1 cellular context compared by ENCODE assay signal in the genomic region with DNA sequence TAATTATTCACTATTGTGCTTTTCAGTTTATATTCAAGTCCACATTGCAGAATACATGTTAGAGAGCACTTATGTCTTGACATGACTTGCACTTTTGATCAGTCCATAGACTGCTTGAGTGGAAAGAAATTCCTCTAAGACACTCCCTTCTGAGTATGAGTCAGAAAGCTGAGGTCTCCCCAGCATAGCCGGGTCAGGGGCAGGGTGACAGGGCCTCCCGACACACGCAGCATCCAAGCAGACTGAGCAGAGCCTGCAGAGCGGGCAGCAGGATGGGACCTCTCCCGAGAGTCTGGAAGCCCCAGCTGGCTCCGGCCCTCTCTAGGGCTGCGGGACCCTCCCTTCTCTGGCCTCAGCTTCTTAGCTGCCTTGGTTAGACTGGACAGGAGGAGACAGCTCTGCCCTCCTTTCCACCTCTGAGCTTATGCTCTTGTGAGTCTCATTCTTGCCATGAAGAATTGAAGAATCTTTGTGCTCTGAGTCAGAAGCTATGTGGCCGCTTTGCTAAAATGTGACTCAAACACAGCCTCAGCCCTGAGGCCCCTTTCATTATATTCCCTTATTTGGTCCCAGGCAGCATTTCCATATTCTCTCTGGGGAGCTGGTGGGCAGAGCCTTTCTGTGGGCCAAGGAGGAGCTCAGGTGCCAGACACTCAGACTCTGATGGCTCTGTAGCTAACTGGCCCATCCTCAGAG.
A peak's percentile ranks its signal among the peaks of the same experiment; 100 is the strongest.
TF ChIP-seq lines count a peak whose summit lies in the region.

No MANE protein-coding gene starts in this region.

TF ChIP-seq in HEK293, 187 proteins besides CTCF, POLR2A, EP300 and RAD21 (continued from another document and continues in another):
- TF ChIP-seq, protein P1, sequence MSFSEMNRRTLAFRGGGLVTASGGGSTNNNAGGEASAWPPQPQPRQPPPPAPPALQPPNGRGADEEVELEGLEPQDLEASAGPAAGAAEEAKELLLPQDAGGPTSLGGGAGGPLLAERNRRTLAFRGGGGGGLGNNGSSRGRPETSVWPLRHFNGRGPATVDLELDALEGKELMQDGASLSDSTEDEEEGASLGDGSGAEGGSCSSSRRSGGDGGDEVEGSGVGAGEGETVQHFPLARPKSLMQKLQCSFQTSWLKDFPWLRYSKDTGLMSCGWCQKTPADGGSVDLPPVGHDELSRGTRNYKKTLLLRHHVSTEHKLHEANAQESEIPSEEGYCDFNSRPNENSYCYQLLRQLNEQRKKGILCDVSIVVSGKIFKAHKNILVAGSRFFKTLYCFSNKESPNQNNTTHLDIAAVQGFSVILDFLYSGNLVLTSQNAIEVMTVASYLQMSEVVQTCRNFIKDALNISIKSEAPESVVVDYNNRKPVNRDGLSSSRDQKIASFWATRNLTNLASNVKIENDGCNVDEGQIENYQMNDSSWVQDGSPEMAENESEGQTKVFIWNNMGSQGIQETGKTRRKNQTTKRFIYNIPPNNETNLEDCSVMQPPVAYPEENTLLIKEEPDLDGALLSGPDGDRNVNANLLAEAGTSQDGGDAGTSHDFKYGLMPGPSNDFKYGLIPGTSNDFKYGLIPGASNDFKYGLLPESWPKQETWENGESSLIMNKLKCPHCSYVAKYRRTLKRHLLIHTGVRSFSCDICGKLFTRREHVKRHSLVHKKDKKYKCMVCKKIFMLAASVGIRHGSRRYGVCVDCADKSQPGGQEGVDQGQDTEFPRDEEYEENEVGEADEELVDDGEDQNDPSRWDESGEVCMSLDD (tag by site-specific recombination; IDR thresholded peaks at IDR 0.05) = no peak
- TF ChIP-seq, protein P2, sequence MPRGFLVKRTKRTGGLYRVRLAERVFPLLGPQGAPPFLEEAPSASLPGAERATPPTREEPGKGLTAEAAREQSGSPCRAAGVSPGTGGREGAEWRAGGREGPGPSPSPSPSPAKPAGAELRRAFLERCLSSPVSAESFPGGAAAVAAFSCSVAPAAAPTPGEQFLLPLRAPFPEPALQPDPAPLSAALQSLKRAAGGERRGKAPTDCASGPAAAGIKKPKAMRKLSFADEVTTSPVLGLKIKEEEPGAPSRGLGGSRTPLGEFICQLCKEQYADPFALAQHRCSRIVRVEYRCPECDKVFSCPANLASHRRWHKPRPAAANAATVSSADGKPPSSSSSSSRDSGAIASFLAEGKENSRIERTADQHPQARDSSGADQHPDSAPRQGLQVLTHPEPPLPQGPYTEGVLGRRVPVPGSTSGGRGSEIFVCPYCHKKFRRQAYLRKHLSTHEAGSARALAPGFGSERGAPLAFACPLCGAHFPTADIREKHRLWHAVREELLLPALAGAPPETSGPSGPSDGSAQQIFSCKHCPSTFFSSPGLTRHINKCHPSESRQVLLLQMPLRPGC (tag by site-specific recombination; IDR thresholded peaks at IDR 0.05) = no peak
- TF ChIP-seq KLF9 (tag by site-specific recombination; IDR thresholded peaks at IDR 0.05; ENCODE audit: low read depth) = no peak
- TF ChIP-seq, protein P3, sequence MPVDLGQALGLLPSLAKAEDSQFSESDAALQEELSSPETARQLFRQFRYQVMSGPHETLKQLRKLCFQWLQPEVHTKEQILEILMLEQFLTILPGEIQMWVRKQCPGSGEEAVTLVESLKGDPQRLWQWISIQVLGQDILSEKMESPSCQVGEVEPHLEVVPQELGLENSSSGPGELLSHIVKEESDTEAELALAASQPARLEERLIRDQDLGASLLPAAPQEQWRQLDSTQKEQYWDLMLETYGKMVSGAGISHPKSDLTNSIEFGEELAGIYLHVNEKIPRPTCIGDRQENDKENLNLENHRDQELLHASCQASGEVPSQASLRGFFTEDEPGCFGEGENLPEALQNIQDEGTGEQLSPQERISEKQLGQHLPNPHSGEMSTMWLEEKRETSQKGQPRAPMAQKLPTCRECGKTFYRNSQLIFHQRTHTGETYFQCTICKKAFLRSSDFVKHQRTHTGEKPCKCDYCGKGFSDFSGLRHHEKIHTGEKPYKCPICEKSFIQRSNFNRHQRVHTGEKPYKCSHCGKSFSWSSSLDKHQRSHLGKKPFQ (tag by site-specific recombination; IDR thresholded peaks at IDR 0.05) = no peak
- TF ChIP-seq ZNF610 (tag by site-specific recombination; IDR thresholded peaks at IDR 0.05; ENCODE audit: borderline replicate concordance) = no peak
- 0 out of 2 replicates have a peak, but pooled peaks have one; percentile 36 for TF ChIP-seq SP3 (tag by site-specific recombination; IDR thresholded peaks at IDR 0.05)
- no peak for TF ChIP-seq ZNF473 (tag by site-specific recombination; IDR thresholded peaks at IDR 0.05)
- TF ChIP-seq ZNF777 (tag by site-specific recombination; IDR thresholded peaks at IDR 0.05; ENCODE audit: borderline replicate concordance) = no peak
- TF ChIP-seq HOXA7 (CRISPR knock-in tag; IDR thresholded peaks at IDR 0.05; ENCODE audit: borderline replicate concordance) = no peak
- TF ChIP-seq ZNF501 (tag by site-specific recombination; IDR thresholded peaks at IDR 0.05) = no peak
- no peak for TF ChIP-seq MEIS1 (CRISPR knock-in tag; IDR thresholded peaks at IDR 0.05; ENCODE audit: borderline replicate concordance)
- no peak for TF ChIP-seq ZNF433 (tag by site-specific recombination; IDR thresholded peaks at IDR 0.05; ENCODE audit: low read depth)
- TF ChIP-seq ZNF629 (tag by site-specific recombination; IDR thresholded peaks at IDR 0.05) = peak; percentile 51
- no peak for TF ChIP-seq REPIN1 (tag by site-specific recombination; IDR thresholded peaks at IDR 0.05; ENCODE audit: low read depth)
- 0 out of 2 replicates have a peak, but pooled peaks have one; percentile 13 for TF ChIP-seq ZNF184 (tag by site-specific recombination; IDR thresholded peaks at IDR 0.05)
- peak; percentile 82 for TF ChIP-seq ZNF335 (tag by site-specific recombination; conservative IDR thresholded peaks at IDR 0.05)
- TF ChIP-seq, protein P4, sequence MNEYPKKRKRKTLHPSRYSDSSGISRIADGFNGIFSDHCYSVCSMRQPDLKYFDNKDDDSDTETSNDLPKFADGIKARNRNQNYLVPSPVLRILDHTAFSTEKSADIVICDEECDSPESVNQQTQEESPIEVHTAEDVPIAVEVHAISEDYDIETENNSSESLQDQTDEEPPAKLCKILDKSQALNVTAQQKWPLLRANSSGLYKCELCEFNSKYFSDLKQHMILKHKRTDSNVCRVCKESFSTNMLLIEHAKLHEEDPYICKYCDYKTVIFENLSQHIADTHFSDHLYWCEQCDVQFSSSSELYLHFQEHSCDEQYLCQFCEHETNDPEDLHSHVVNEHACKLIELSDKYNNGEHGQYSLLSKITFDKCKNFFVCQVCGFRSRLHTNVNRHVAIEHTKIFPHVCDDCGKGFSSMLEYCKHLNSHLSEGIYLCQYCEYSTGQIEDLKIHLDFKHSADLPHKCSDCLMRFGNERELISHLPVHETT (tag by site-specific recombination; IDR thresholded peaks at IDR 0.05) = no peak
- TF ChIP-seq ZNF391 (tag by site-specific recombination; IDR thresholded peaks at IDR 0.05; ENCODE audit: borderline replicate concordance, low read depth) = no peak
- TF ChIP-seq ZNF211 (tag by site-specific recombination; IDR thresholded peaks at IDR 0.05; ENCODE audit: low read depth) = no peak
- TF ChIP-seq, protein P5, sequence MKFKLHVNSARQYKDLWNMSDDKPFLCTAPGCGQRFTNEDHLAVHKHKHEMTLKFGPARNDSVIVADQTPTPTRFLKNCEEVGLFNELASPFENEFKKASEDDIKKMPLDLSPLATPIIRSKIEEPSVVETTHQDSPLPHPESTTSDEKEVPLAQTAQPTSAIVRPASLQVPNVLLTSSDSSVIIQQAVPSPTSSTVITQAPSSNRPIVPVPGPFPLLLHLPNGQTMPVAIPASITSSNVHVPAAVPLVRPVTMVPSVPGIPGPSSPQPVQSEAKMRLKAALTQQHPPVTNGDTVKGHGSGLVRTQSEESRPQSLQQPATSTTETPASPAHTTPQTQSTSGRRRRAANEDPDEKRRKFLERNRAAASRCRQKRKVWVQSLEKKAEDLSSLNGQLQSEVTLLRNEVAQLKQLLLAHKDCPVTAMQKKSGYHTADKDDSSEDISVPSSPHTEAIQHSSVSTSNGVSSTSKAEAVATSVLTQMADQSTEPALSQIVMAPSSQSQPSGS (tag by site-specific recombination; IDR thresholded peaks at IDR 0.05; ENCODE audit: low read depth) = no peak
- TF ChIP-seq ZNF16 (tag by site-specific recombination; IDR thresholded peaks at IDR 0.05; ENCODE audit: low read depth) = no peak
- no peak for TF ChIP-seq ZNF544 (tag by site-specific recombination; IDR thresholded peaks at IDR 0.05)
- no peak for TF ChIP-seq MYNN (tag by site-specific recombination; IDR thresholded peaks at IDR 0.05; ENCODE audit: borderline replicate concordance)
- TF ChIP-seq ZNF76 (tag by site-specific recombination; IDR thresholded peaks at IDR 0.05; ENCODE audit: borderline replicate concordance, low read depth) = no peak
- 0 out of 2 replicates have a peak, but pooled peaks have one; percentile 36 for TF ChIP-seq ZNF561 (tag by site-specific recombination; IDR thresholded peaks at IDR 0.05; ENCODE audit: borderline replicate concordance)
- TF ChIP-seq GFI1B (tag by site-specific recombination; IDR thresholded peaks at IDR 0.05) = no peak
- TF ChIP-seq ZNF701 (tag by site-specific recombination; IDR thresholded peaks at IDR 0.05) = no peak
- peak; percentile 64 for TF ChIP-seq GLIS2 (tag by site-specific recombination; IDR thresholded peaks at IDR 0.05)
- TF ChIP-seq, protein P6, sequence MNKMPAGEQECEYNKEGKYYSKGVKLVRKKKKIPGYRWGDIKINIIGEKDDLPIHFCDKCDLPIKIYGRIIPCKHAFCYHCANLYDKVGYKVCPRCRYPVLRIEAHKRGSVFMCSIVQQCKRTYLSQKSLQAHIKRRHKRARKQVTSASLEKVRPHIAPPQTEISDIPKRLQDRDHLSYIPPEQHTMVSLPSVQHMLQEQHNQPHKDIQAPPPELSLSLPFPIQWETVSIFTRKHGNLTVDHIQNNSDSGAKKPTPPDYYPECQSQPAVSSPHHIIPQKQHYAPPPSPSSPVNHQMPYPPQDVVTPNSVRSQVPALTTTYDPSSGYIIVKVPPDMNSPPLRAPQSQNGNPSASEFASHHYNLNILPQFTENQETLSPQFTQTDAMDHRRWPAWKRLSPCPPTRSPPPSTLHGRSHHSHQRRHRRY (tag by site-specific recombination; IDR thresholded peaks at IDR 0.05) = no peak
- no peak for TF ChIP-seq OSR2 (tag by site-specific recombination; IDR thresholded peaks at IDR 0.05)
- TF ChIP-seq, protein P7, sequence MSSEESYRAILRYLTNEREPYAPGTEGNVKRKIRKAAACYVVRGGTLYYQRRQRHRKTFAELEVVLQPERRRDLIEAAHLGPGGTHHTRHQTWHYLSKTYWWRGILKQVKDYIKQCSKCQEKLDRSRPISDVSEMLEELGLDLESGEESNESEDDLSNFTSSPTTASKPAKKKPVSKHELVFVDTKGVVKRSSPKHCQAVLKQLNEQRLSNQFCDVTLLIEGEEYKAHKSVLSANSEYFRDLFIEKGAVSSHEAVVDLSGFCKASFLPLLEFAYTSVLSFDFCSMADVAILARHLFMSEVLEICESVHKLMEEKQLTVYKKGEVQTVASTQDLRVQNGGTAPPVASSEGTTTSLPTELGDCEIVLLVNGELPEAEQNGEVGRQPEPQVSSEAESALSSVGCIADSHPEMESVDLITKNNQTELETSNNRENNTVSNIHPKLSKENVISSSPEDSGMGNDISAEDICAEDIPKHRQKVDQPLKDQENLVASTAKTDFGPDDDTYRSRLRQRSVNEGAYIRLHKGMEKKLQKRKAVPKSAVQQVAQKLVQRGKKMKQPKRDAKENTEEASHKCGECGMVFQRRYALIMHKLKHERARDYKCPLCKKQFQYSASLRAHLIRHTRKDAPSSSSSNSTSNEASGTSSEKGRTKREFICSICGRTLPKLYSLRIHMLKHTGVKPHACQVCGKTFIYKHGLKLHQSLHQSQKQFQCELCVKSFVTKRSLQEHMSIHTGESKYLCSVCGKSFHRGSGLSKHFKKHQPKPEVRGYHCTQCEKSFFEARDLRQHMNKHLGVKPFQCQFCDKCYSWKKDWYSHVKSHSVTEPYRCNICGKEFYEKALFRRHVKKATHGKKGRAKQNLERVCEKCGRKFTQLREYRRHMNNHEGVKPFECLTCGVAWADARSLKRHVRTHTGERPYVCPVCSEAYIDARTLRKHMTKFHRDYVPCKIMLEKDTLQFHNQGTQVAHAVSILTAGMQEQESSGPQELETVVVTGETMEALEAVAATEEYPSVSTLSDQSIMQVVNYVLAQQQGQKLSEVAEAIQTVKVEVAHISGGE (tag by site-specific recombination; conservative IDR thresholded peaks at IDR 0.05; ENCODE audit: low read depth) = no peak
- TF ChIP-seq, protein P8, sequence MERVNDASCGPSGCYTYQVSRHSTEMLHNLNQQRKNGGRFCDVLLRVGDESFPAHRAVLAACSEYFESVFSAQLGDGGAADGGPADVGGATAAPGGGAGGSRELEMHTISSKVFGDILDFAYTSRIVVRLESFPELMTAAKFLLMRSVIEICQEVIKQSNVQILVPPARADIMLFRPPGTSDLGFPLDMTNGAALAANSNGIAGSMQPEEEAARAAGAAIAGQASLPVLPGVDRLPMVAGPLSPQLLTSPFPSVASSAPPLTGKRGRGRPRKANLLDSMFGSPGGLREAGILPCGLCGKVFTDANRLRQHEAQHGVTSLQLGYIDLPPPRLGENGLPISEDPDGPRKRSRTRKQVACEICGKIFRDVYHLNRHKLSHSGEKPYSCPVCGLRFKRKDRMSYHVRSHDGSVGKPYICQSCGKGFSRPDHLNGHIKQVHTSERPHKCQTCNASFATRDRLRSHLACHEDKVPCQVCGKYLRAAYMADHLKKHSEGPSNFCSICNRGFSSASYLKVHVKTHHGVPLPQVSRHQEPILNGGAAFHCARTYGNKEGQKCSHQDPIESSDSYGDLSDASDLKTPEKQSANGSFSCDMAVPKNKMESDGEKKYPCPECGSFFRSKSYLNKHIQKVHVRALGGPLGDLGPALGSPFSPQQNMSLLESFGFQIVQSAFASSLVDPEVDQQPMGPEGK (tag by site-specific recombination; IDR thresholded peaks at IDR 0.05) = no peak; the same call in 1 of the 2 replicates
- TF ChIP-seq ZNF785 (tag by site-specific recombination; IDR thresholded peaks at IDR 0.05) = no peak
- TF ChIP-seq ZNF48 (tag by site-specific recombination; IDR thresholded peaks at IDR 0.05) = no peak
- TF ChIP-seq WT1 (tag by site-specific recombination; IDR thresholded peaks at IDR 0.05) = peak; percentile 60; the same call in 1 of the 2 replicates
- TF ChIP-seq ZNF2 (tag by site-specific recombination; IDR thresholded peaks at IDR 0.05) = no peak
- TF ChIP-seq, protein P9, sequence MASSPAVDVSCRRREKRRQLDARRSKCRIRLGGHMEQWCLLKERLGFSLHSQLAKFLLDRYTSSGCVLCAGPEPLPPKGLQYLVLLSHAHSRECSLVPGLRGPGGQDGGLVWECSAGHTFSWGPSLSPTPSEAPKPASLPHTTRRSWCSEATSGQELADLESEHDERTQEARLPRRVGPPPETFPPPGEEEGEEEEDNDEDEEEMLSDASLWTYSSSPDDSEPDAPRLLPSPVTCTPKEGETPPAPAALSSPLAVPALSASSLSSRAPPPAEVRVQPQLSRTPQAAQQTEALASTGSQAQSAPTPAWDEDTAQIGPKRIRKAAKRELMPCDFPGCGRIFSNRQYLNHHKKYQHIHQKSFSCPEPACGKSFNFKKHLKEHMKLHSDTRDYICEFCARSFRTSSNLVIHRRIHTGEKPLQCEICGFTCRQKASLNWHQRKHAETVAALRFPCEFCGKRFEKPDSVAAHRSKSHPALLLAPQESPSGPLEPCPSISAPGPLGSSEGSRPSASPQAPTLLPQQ (tag by site-specific recombination; IDR thresholded peaks at IDR 0.05) = no peak
